18 cellular contexts compared by ENCODE assay signal in the genomic region with DNA sequence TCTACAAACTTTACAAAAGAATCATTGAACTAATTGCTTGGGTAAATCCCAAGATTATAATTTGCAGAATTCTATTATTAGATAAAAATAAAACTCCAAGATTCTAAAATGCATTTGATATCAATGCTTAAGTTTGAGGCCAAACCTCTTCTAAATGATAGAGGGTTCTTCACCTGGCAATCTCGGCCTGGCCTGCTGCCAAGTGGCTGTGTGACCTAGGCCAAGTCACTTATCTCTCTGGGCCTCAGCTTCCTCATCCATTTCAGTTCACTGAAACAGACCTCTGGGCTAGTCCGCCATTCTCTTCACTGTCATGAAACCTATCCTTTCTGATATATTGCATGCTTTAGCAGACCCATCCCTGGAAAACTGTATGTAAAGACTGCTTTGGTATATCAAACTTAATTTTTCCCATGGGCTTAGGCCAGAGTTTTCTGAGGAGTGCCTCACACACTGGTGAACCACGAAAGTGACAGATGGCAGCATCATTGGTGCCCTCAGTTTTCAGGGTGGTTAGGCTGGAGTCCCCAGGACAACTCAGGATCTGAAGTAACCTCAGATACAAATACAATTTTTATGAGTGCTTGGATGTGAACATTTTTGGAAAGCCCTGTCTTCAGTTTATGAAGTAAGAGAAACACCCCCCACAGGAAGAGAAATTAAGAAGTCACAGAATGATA.
"Had no signal": no experiment of that assay in that cellular context is flagged by ENCODE, and none has a peak within 500 bp of the region (broad histone marks: within the 10 kb centered on the region; RNA-seq: fewer than 3 reads in every experiment).

No MANE protein-coding gene starts in this region.

- H3K4me3 ChIP-seq: adrenal gland, pancreas, psoas muscle, right atrium auricular region, tibial artery had no signal

- H3K9me3 ChIP-seq: adrenal gland, pancreas, tibial artery had no signal

- H3K4me3 Mint-ChIP-seq: activated naive CD8-positive, alpha-beta T cell; immature natural killer cell; nephron; stimulated activated naive CD8-positive, alpha-beta T cell treated with anti-CD3 and anti-CD28 coated beads, Interleukin-15, Interleukin-2, amounts not matched to agents 100 ng/mL and 50 ng/mL, for 24 hours; WTC11 had no signal

- H3K4me1 Mint-ChIP-seq: immature natural killer cell, nephron, WTC11 had no signal

- DNase-seq: activated naive CD4-positive, alpha-beta T cell; activated T-cell treated with anti-CD3 and anti-CD28 coated beads, Interleukin-2, amount 50 U/mL, for 1 hour; adrenal gland; cerebellar nuclear complex; cortex of kidney; erythroblast; immature natural killer cell; left ventricle myocardium superior; psoas muscle; stimulated activated CD4-positive, alpha-beta T cell treated with anti-CD3 and anti-CD28 coated beads, Interleukin-1b, Interleukin-23, amount 100 ng/mL, for 48 hours; T-helper 1 cell; tibial artery had no signal

- H3K36me3 ChIP-seq: adrenal gland, pancreas, right atrium auricular region, tibial artery had no signal

- H3K4me1 ChIP-seq: adrenal gland, pancreas, psoas muscle had no signal

- ATAC-seq: left ventricle myocardium superior, psoas muscle, WTC11 had no signal

- FAIRE-seq: pancreas had no signal

- H3K27me3 ChIP-seq: adrenal gland, pancreas, right atrium auricular region, tibial artery had no signal

- H3K27ac Mint-ChIP-seq: activated naive CD8-positive, alpha-beta T cell; immature natural killer cell; nephron; stimulated activated naive CD8-positive, alpha-beta T cell treated with anti-CD3 and anti-CD28 coated beads, Interleukin-15, Interleukin-2, amounts not matched to agents 100 ng/mL and 50 ng/mL, for 24 hours; WTC11 had no signal

- H3K27ac ChIP-seq: adrenal gland, pancreas, psoas muscle, right atrium auricular region had no signal
